ENCODE assay signal across 21 cellular contexts in genomic region chr18:48564139-48564538, GRCh38. TPM values are rescaled to one million over a fixed set of nuclear protein-coding genes. Genes with fewer than 3 reads are reported as not detected.
DNase-seq lines count a peak whose midpoint lies in the region; ATAC-seq and TF ChIP-seq lines count a peak whose summit lies in the region.
"Had no signal": no experiment of that assay in that cellular context is flagged by ENCODE, and none has a peak within 500 bp of the region (broad histone marks: within the 10 kb centered on the region; RNA-seq: fewer than 3 reads in every experiment).

No MANE protein-coding gene starts in this region.

- H3K23ac ChIP-seq in mesenchymal stem cell (ENCODE audit: low read length in 2 of 2) = no peak overlapping the region

- H3K27ac Mint-ChIP-seq in MCF 10A (ENCODE audit: low read depth, unreplicated experiment) (peak overlapping the region; percentile 85), type B pancreatic cell (peak overlapping the region; percentile 16)
- H3K27ac Mint-ChIP-seq in activated T-helper 17 cell treated with anti-CD3 and anti-CD28 coated beads, Interleukin-2, amount 50 U/mL, for 72 hours = no peak overlapping the region
- H3K27ac Mint-ChIP-seq: CD4-positive, alpha-beta T cell had no signal

- no peak overlapping the region for H3K27ac ChIP-seq in breast epithelium
- H3K27ac ChIP-seq in mesenchymal stem cell (ENCODE audit: low read length, poor library complexity, severe bottlenecking) = no peak overlapping the region
- no peak overlapping the region for H3K27ac ChIP-seq in left ventricle myocardium inferior (replicated peaks)
- H3K27ac ChIP-seq: KMS-11 had no signal

- no peak overlapping the region for H2AFZ ChIP-seq in mesenchymal stem cell (ENCODE audit: low read depth, low read length)

- H3K4me3 ChIP-seq in breast epithelium (no peak overlapping the region), mesenchymal stem cell (ENCODE audit: insufficient read depth in 1 of 2, low read depth in 1 of 2, low read length in 2 of 2) (no peak overlapping the region), left ventricle myocardium inferior (no peak overlapping the region)

- H3K4me1 Mint-ChIP-seq in MCF 10A (ENCODE audit: insufficient read depth, unreplicated experiment) (peaks cover 25% of the 10 kb centered on the region), type B pancreatic cell (ENCODE audit: unreplicated experiment) (peaks cover 40% of the 10 kb centered on the region)
- peaks cover 11% of the 10 kb centered on the region for H3K4me1 Mint-ChIP-seq in activated T-helper 17 cell treated with anti-CD3 and anti-CD28 coated beads, Interleukin-2, amount 50 U/mL, for 72 hours

- H3K4me1 ChIP-seq in breast epithelium = no peaks in the 10 kb centered on the region
- peaks cover 27% of the 10 kb centered on the region for H3K4me1 ChIP-seq in mesenchymal stem cell (ENCODE audit: control insufficient read depth, insufficient read depth, low read depth, low read length)
- peaks cover 57% of the 10 kb centered on the region for H3K4me1 ChIP-seq in left ventricle myocardium inferior

- in situ Hi-C loops in KBM-7 (cut with MboI; ENCODE audit: low pct_unique_long_range_greater_than_20kb, low sequenced_read_pairs) = no loop called here

- H3K36me3 Mint-ChIP-seq in MCF 10A (ENCODE audit: insufficient read depth, unreplicated experiment) (peaks cover 6% of the 10 kb centered on the region), type B pancreatic cell (peaks cover 8% of the 10 kb centered on the region)
- no peaks in the 10 kb centered on the region for H3K36me3 Mint-ChIP-seq in activated T-helper 17 cell treated with anti-CD3 and anti-CD28 coated beads, Interleukin-2, amount 50 U/mL, for 72 hours (ENCODE audit: low read depth)

- POLR2A ChIA-PET in MCF 10A (lab: Yijun Ruan, JAX) = interaction anchor here (0.6 to 0.8 kb wide), 2 partner anchors 9 to 616 kb away, joined by 3 read pairs; no protein-coding TSS in a partner anchor

- no peak overlapping the region for H3K4me2 ChIP-seq in mesenchymal stem cell (ENCODE audit: low read length, poor library complexity, severe bottlenecking)
- H3K4me2 ChIP-seq: KMS-11 had no signal

- H3K9ac ChIP-seq in mesenchymal stem cell (ENCODE audit: low read length) = no peak overlapping the region
- H3K9ac ChIP-seq: KMS-11 had no signal

- WGBS in mesenchymal stem cell = 87% methylated on average over 4 of the region's 8 CpGs

- DNase-seq in MCF 10A (ENCODE audit: unreplicated experiment) = no peak
- no peak for DNase-seq in breast epithelium (ENCODE audit: low spot score in 2 of 2)
- DNase-seq in mesenchymal stem cell = no peak
- no peak for DNase-seq in type B pancreatic cell (ENCODE audit: extremely low spot score, unreplicated experiment)
- no peak for DNase-seq in KBM-7
- DNase-seq in left ventricle myocardium inferior = no peak
- DNase-seq: 8988T; CD4-positive, alpha-beta T cell; DMS153; GDM1; GOT3; NCI-H1417; NCI-H187; NCI-H2107; NCI-H510A treated with DMSO at 0.1 percent for 48 hours; NCI-H774; OCI-M1; SHP77 treated with DMSO at 0.1 percent for 48 hours had no signal

- peak overlapping the region in 1 of 2 experiments; percentile 51 for H3K4ac ChIP-seq in mesenchymal stem cell (ENCODE audit: low read depth in 1 of 2, low read length in 2 of 2)

- H4K8ac ChIP-seq in mesenchymal stem cell (ENCODE audit: low read length) = no peak overlapping the region

- H2BK120ac ChIP-seq in mesenchymal stem cell (ENCODE audit: low read depth, low read length) = no peak overlapping the region

- TF ChIP-seq POLR2A in breast epithelium (IDR thresholded peaks at IDR 0.05) = no peak

- no peak overlapping the region for H2BK5ac ChIP-seq in mesenchymal stem cell (ENCODE audit: low read depth, low read length, poor library complexity, severe bottlenecking)

- CTCF ChIA-PET in MCF 10A (lab: Yijun Ruan, JAX) = interaction anchor here (0.6 kb wide), 2 partner anchors 88 to 100 kb away, joined by 3 read pairs; no protein-coding TSS in a partner anchor

- no TSS peak for BruUV-seq in MCF 10A (replicated peaks; lab: Mats Ljungman, UMichigan)

- no peaks in the 10 kb centered on the region for H3K27me3 ChIP-seq in breast epithelium
- H3K27me3 ChIP-seq in mesenchymal stem cell (ENCODE audit: control insufficient read depth in 1 of 2, insufficient read depth in 1 of 2, low read length in 2 of 2) = no peaks in the 10 kb centered on the region
- H3K27me3 ChIP-seq in left ventricle myocardium inferior (ENCODE audit: low read depth) = no peaks in the 10 kb centered on the region

- H3K18ac ChIP-seq in mesenchymal stem cell (ENCODE audit: low read depth in 1 of 2, low read length in 2 of 2) = peak overlapping the region; percentile 48 to 74

- H4K91ac ChIP-seq in mesenchymal stem cell (ENCODE audit: low read length) = peak overlapping the region; percentile 9

- H2AK5ac ChIP-seq in mesenchymal stem cell (ENCODE audit: low read length, severe bottlenecking) = peak overlapping the region; percentile 57

- ATAC-seq in activated T-helper 17 cell treated with anti-CD3 and anti-CD28 coated beads, Interleukin-2, amount 50 U/mL, for 72 hours (replicated peaks) = peak; percentile 54
- ATAC-seq in GM21367 (IDR thresholded peaks at IDR 0.05; ENCODE audit: unreplicated experiment) = no peak

- H3K9me3 Mint-ChIP-seq in MCF 10A (ENCODE audit: unreplicated experiment) (no peaks in the 10 kb centered on the region), type B pancreatic cell (peaks cover 9% of the 10 kb centered on the region)
- H3K9me3 Mint-ChIP-seq in activated T-helper 17 cell treated with anti-CD3 and anti-CD28 coated beads, Interleukin-2, amount 50 U/mL, for 72 hours = no peaks in the 10 kb centered on the region
- H3K9me3 Mint-ChIP-seq: CD4-positive, alpha-beta T cell had no signal

- peak overlapping the region; percentile 10 to 32 for H2BK12ac ChIP-seq in mesenchymal stem cell (ENCODE audit: low read length in 2 of 2)

- H3K4me3 Mint-ChIP-seq in MCF 10A (ENCODE audit: unreplicated experiment) (no peak overlapping the region), type B pancreatic cell (no peak overlapping the region)
- H3K4me3 Mint-ChIP-seq in activated T-helper 17 cell treated with anti-CD3 and anti-CD28 coated beads, Interleukin-2, amount 50 U/mL, for 72 hours = no peak overlapping the region
- H3K4me3 Mint-ChIP-seq: CD4-positive, alpha-beta T cell had no signal

- intact Hi-C loops in MCF 10A (cut with micrococcal nuclease) = no loop called here
- intact Hi-C loops in breast epithelium (cut with DNase I; ENCODE audit: low total_unique reads) = no loop called here
- intact Hi-C loops in left ventricle myocardium inferior (cut with micrococcal nuclease) = no loop called here

- no peak overlapping the region for H3K14ac ChIP-seq in mesenchymal stem cell (ENCODE audit: low read length in 2 of 2)

- no peak overlapping the region for H2BK15ac ChIP-seq in mesenchymal stem cell (ENCODE audit: low read depth, poor library complexity, severe bottlenecking)

- H3K36me3 ChIP-seq in breast epithelium (no peaks in the 10 kb centered on the region), mesenchymal stem cell (ENCODE audit: control insufficient read depth in 1 of 2, insufficient read depth in 2 of 2, low read depth in 1 of 2, low read length in 2 of 2) (peaks cover 7 to 8% of the 10 kb centered on the region in 2 experiments), left ventricle myocardium inferior (no peaks in the 10 kb centered on the region)

- TF ChIP-seq CTCF in MCF 10A (IDR thresholded peaks at IDR 0.05; ENCODE audit: unreplicated experiment) = no peak
- TF ChIP-seq CTCF in breast epithelium (IDR thresholded peaks at IDR 0.05) = no peak
- TF ChIP-seq CTCF in type B pancreatic cell (conservative IDR thresholded peaks at IDR 0.05) = no peak
- TF ChIP-seq CTCF in left ventricle myocardium inferior (IDR thresholded peaks at IDR 0.05; ENCODE audit: borderline replicate concordance) = no peak

- H3K79me1 ChIP-seq in mesenchymal stem cell (replicated peaks; ENCODE audit: low read length, poor library complexity, severe bottlenecking) = peaks cover 50% of the 10 kb centered on the region

- no peaks in the 10 kb centered on the region for H3K9me3 ChIP-seq in breast epithelium
- H3K9me3 ChIP-seq in mesenchymal stem cell (ENCODE audit: control insufficient read depth, low read length) = peaks cover 8% of the 10 kb centered on the region
- H3K9me3 ChIP-seq in left ventricle myocardium inferior (replicated peaks) = peaks cover 6% of the 10 kb centered on the region

- no peaks in the 10 kb centered on the region for H3K27me3 Mint-ChIP-seq in MCF 10A (ENCODE audit: insufficient read depth, unreplicated experiment)
- H3K27me3 Mint-ChIP-seq in activated T-helper 17 cell treated with anti-CD3 and anti-CD28 coated beads, Interleukin-2, amount 50 U/mL, for 72 hours = no peaks in the 10 kb centered on the region
- no peaks in the 10 kb centered on the region for H3K27me3 Mint-ChIP-seq in type B pancreatic cell

RNA-seq across cellular contexts. Expression of gene CTIF, which starts 25.3 kb away (rescaled TPM):
- 82.2 and 95.8 TPM in 2 replicates for total RNA-seq in MCF 10A (2022)
- 10 to 100 TPM; 28.8 to 78.9 (median 32.6) TPM for total RNA-seq in breast epithelium
- 1 to 10 TPM; 7.9 to 8.2 TPM for total RNA-seq in activated T-helper 17 cell treated with anti-CD3 and anti-CD28 coated beads, Interleukin-2, amount 50 U/mL, for 72 hours
- polyA plus RNA-seq in mesenchymal stem cell (2013, experiment 1 of 2) = 39.3 TPM
- polyA plus RNA-seq in mesenchymal stem cell (2013, experiment 2 of 2) = 37.2 TPM
- 37.9 and 48.5 TPM in 2 replicates for total RNA-seq in type B pancreatic cell (ENCODE audit: low replicate concordance)
- total RNA-seq in left ventricle myocardium inferior = 60.0 TPM
